In the genomic region with DNA sequence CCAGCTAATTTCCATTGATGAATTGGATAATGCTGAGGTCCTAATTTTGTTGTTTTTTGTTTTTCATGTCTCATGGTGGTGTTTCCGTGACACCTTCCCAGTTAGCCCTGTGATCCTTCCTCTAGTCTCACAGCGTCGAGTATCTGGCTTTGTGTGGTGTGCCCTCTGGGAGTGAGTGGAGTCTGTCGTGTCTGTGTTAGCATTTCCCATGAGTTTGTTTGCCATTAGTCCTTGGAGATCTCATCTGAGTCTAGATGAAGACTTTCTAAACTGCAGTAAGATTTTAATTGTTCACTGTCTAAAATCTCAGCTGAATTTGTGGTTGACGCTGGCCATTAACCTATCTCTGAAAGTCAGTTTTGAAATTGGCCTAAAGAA, we compare ENCODE assay signal across 24 cellular contexts.
DNase-seq lines count a peak whose midpoint lies in the region; ATAC-seq, FAIRE-seq and TF ChIP-seq lines count a peak whose summit lies in the region.
"Had no signal": no experiment of that assay in that cellular context is flagged by ENCODE, and none has a peak within 500 bp of the region (broad histone marks: within the 10 kb centered on the region; RNA-seq: fewer than 3 reads in every experiment).

No MANE protein-coding gene starts in this region.

- H4K20me1 ChIP-seq in astrocyte (ENCODE audit: insufficient read depth, low read length) = no peaks in the 10 kb centered on the region
- H4K20me1 ChIP-seq in neural progenitor cell (ENCODE audit: low read depth) = no peaks in the 10 kb centered on the region
- H4K20me1 ChIP-seq: BLaER1 treated with 17β-estradiol and CSF1 and Interleukin-3, amounts not matched to agents 10 nM and 100 nM had no signal

- H3K4me1 ChIP-seq in astrocyte (ENCODE audit: insufficient read depth, low read length) (peaks cover 39% of the 10 kb centered on the region), neural progenitor cell (peaks cover 18% of the 10 kb centered on the region), thoracic aorta (ENCODE audit: control insufficient read depth in 1 of 2, low read depth in 2 of 2) (peaks cover 11 to 42% of the 10 kb centered on the region in 2 donors)

- TF ChIP-seq CTCF in astrocyte (IDR thresholded peaks at IDR 0.05; ENCODE audit: insufficient read depth, low read depth, low read length) (no peak), neural progenitor cell (IDR thresholded peaks at IDR 0.05) (no peak), thoracic aorta (IDR thresholded peaks at IDR 0.05) (no peak)

- FAIRE-seq in astrocyte (lab: Jason Lieb, UNC) = no peak
- FAIRE-seq: GM12891 had no signal

- POLR2A ChIA-PET in naive thymus-derived CD8-positive, alpha-beta T cell (lab: Charles Lee) = no interaction called here

- no peaks in the 10 kb centered on the region for H3F3A ChIP-seq in neural progenitor cell (ENCODE audit: low read depth)

- H3K27me3 ChIP-seq in astrocyte (ENCODE audit: insufficient read depth, low read length) (no peaks in the 10 kb centered on the region), neural progenitor cell (no peaks in the 10 kb centered on the region), thoracic aorta (replicated peaks; ENCODE audit: insufficient read depth) (no peaks in the 10 kb centered on the region)
- H3K27me3 ChIP-seq: BLaER1 treated with 17β-estradiol and CSF1 and Interleukin-3, amounts not matched to agents 10 nM and 100 nM; transverse colon had no signal

- H3K4me2 ChIP-seq in astrocyte (ENCODE audit: low read length) = peak overlapping the region; percentile 60
- no peak overlapping the region for H3K4me2 ChIP-seq in neural progenitor cell
- H3K4me2 ChIP-seq: BLaER1 treated with 17β-estradiol and CSF1 and Interleukin-3, amounts not matched to agents 10 nM and 100 nM had no signal

- H3K79me2 ChIP-seq in astrocyte (ENCODE audit: insufficient read depth, low read length) (no peaks in the 10 kb centered on the region), neural progenitor cell (ENCODE audit: low read depth) (no peaks in the 10 kb centered on the region)

- DNase-seq in activated naive CD8-positive, alpha-beta T cell treated with anti-CD3 and anti-CD28 coated beads for 36 hours = no peak
- DNase-seq in activated naive CD8-positive, alpha-beta T cell treated with anti-CD3 and anti-CD28 coated beads, Interleukin-2, amount 50 U/mL, for 24 hours = no peak
- DNase-seq in astrocyte (ENCODE audit: low read depth) (no peak), neural progenitor cell (ENCODE audit: low spot score) (no peak), thoracic aorta (ENCODE audit: low spot score) (no peak)
- no peak for DNase-seq in naive thymus-derived CD8-positive, alpha-beta T cell
- DNase-seq in stimulated activated CD4-positive, alpha-beta T cell treated with anti-CD3 and anti-CD28 coated beads, Interleukin-4, amount 100 ng/mL, for 4 hours = no peak
- DNase-seq: activated CD4-positive, CD25-positive, alpha-beta regulatory T cell treated with anti-CD3 and anti-CD28 coated beads, Interleukin-2, amount 50 U/mL, for 72 hours; activated CD8-positive, alpha-beta memory T cell treated with anti-CD3 and anti-CD28 coated beads, Interleukin-2, amount 50 U/mL, for 4 hours; activated naive CD4-positive, alpha-beta T cell; dermis blood vessel endothelial cell; erythroblast; GF-D8; immature natural killer cell; NCI-H1930; NCI-H510A treated with DMSO at 0.1 percent for 48 hours; retina; SHP77 treated with DMSO at 0.1 percent for 48 hours; transverse colon had no signal

- peak overlapping the region; percentile 74 for H3K27ac ChIP-seq in astrocyte (ENCODE audit: low read depth, low read length)
- H3K27ac ChIP-seq in neural progenitor cell = no peak overlapping the region
- H3K27ac ChIP-seq in thoracic aorta = peak overlapping the region; percentile 5 to 31
- H3K27ac ChIP-seq: BLaER1 treated with 17β-estradiol and CSF1 and Interleukin-3, amounts not matched to agents 10 nM and 100 nM had no signal

- H3K4me1 Mint-ChIP-seq in activated naive CD8-positive, alpha-beta T cell treated with anti-CD3 and anti-CD28 coated beads for 36 hours = peaks cover 21% of the 10 kb centered on the region
- H3K4me1 Mint-ChIP-seq in activated naive CD8-positive, alpha-beta T cell treated with anti-CD3 and anti-CD28 coated beads, Interleukin-2, amount 50 U/mL, for 24 hours = peaks cover 16% of the 10 kb centered on the region
- peaks cover 48% of the 10 kb centered on the region for H3K4me1 Mint-ChIP-seq in astrocyte (ENCODE audit: low read depth, unreplicated experiment)
- H3K4me1 Mint-ChIP-seq in neural progenitor cell = peaks cover 36% of the 10 kb centered on the region
- peaks cover 0 to 15% (median 9%) of the 10 kb centered on the region in 4 donors for H3K4me1 Mint-ChIP-seq in naive thymus-derived CD8-positive, alpha-beta T cell

- H3K4me3 Mint-ChIP-seq in activated naive CD8-positive, alpha-beta T cell treated with anti-CD3 and anti-CD28 coated beads for 36 hours = no peak overlapping the region
- H3K4me3 Mint-ChIP-seq in activated naive CD8-positive, alpha-beta T cell treated with anti-CD3 and anti-CD28 coated beads, Interleukin-2, amount 50 U/mL, for 24 hours = no peak overlapping the region
- H3K4me3 Mint-ChIP-seq in astrocyte (ENCODE audit: unreplicated experiment) (no peak overlapping the region), neural progenitor cell (no peak overlapping the region)
- H3K4me3 Mint-ChIP-seq in naive thymus-derived CD8-positive, alpha-beta T cell = no peak overlapping the region
- H3K4me3 Mint-ChIP-seq: immature natural killer cell, neural crest cell had no signal

- H3K9me3 ChIP-seq in astrocyte (ENCODE audit: insufficient read depth, low read depth, low read length) (no peaks in the 10 kb centered on the region), neural progenitor cell (ENCODE audit: low read depth) (no peaks in the 10 kb centered on the region), thoracic aorta (no peaks in the 10 kb centered on the region)
- H3K9me3 ChIP-seq: BLaER1 treated with 17β-estradiol and CSF1 and Interleukin-3, amounts not matched to agents 10 nM and 100 nM; transverse colon had no signal

- no peak overlapping the region for H2AFZ ChIP-seq in astrocyte (ENCODE audit: low read depth, low read length)
- no peak overlapping the region for H2AFZ ChIP-seq in neural progenitor cell (replicated peaks)

- no peaks in the 10 kb centered on the region for H3K9me3 Mint-ChIP-seq in activated naive CD8-positive, alpha-beta T cell treated with anti-CD3 and anti-CD28 coated beads for 36 hours
- no peaks in the 10 kb centered on the region for H3K9me3 Mint-ChIP-seq in activated naive CD8-positive, alpha-beta T cell treated with anti-CD3 and anti-CD28 coated beads, Interleukin-2, amount 50 U/mL, for 24 hours
- no peaks in the 10 kb centered on the region for H3K9me3 Mint-ChIP-seq in astrocyte (ENCODE audit: unreplicated experiment)
- no peaks in the 10 kb centered on the region for H3K9me3 Mint-ChIP-seq in neural progenitor cell
- H3K9me3 Mint-ChIP-seq in naive thymus-derived CD8-positive, alpha-beta T cell = no peaks in the 10 kb centered on the region
- H3K9me3 Mint-ChIP-seq: immature natural killer cell, neural crest cell had no signal

- no peaks in the 10 kb centered on the region for H3K27me3 Mint-ChIP-seq in activated naive CD8-positive, alpha-beta T cell treated with anti-CD3 and anti-CD28 coated beads for 36 hours
- H3K27me3 Mint-ChIP-seq in activated naive CD8-positive, alpha-beta T cell treated with anti-CD3 and anti-CD28 coated beads, Interleukin-2, amount 50 U/mL, for 24 hours = no peaks in the 10 kb centered on the region
- H3K27me3 Mint-ChIP-seq in astrocyte (ENCODE audit: low read depth, unreplicated experiment) = no peaks in the 10 kb centered on the region
- peaks cover 4% of the 10 kb centered on the region for H3K27me3 Mint-ChIP-seq in neural progenitor cell (ENCODE audit: insufficient read depth, low read depth)
- H3K27me3 Mint-ChIP-seq in naive thymus-derived CD8-positive, alpha-beta T cell = no peaks in the 10 kb centered on the region

- H3K36me3 Mint-ChIP-seq in activated naive CD8-positive, alpha-beta T cell treated with anti-CD3 and anti-CD28 coated beads for 36 hours = peaks cover 15% of the 10 kb centered on the region
- H3K36me3 Mint-ChIP-seq in activated naive CD8-positive, alpha-beta T cell treated with anti-CD3 and anti-CD28 coated beads, Interleukin-2, amount 50 U/mL, for 24 hours (ENCODE audit: low read depth) = peaks cover 35% of the 10 kb centered on the region
- H3K36me3 Mint-ChIP-seq in astrocyte (ENCODE audit: low read depth, unreplicated experiment) (peaks cover 1% of the 10 kb centered on the region), neural progenitor cell (no peaks in the 10 kb centered on the region)
- peaks cover 0 to 63% (median 19%) of the 10 kb centered on the region in 3 donors for H3K36me3 Mint-ChIP-seq in naive thymus-derived CD8-positive, alpha-beta T cell

- H3K4me3 ChIP-seq in astrocyte (ENCODE audit: insufficient read depth, low read depth, low read length) (no peak overlapping the region), neural progenitor cell (no peak overlapping the region), thoracic aorta (no peak overlapping the region)
- H3K4me3 ChIP-seq: BLaER1 treated with 17β-estradiol and CSF1 and Interleukin-3, amounts not matched to agents 10 nM and 100 nM; lung; transverse colon had no signal

- H3K9ac ChIP-seq in astrocyte (ENCODE audit: low read length) (peak overlapping the region; percentile 56), neural progenitor cell (no peak overlapping the region)
- H3K9ac ChIP-seq: BLaER1 treated with 17β-estradiol and CSF1 and Interleukin-3, amounts not matched to agents 10 nM and 100 nM had no signal

- ATAC-seq in activated naive CD8-positive, alpha-beta T cell treated with anti-CD3 and anti-CD28 coated beads, Interleukin-2, amount 50 U/mL, for 24 hours = no peak
- ATAC-seq in thoracic aorta (ENCODE audit: insufficient number of reproducible peaks, low FRiP score, low read depth) (no peak), HG02852 (IDR thresholded peaks at IDR 0.05; ENCODE audit: unreplicated experiment) (no peak)
- ATAC-seq in naive thymus-derived CD8-positive, alpha-beta T cell = no peak

- H3K36me3 ChIP-seq in astrocyte (ENCODE audit: insufficient read depth, low read length) (no peaks in the 10 kb centered on the region), neural progenitor cell (no peaks in the 10 kb centered on the region), thoracic aorta (peaks cover 12% of the 10 kb centered on the region)

- H3K27ac Mint-ChIP-seq in activated naive CD8-positive, alpha-beta T cell treated with anti-CD3 and anti-CD28 coated beads for 36 hours = peak overlapping the region; percentile 5
- no peak overlapping the region for H3K27ac Mint-ChIP-seq in activated naive CD8-positive, alpha-beta T cell treated with anti-CD3 and anti-CD28 coated beads, Interleukin-2, amount 50 U/mL, for 24 hours
- H3K27ac Mint-ChIP-seq in astrocyte (ENCODE audit: unreplicated experiment) (peak overlapping the region; percentile 16), neural progenitor cell (peak overlapping the region; percentile 21)
- no peak overlapping the region for H3K27ac Mint-ChIP-seq in naive thymus-derived CD8-positive, alpha-beta T cell
- H3K27ac Mint-ChIP-seq: immature natural killer cell had no signal

Comparison
In these comparisons a context has a peak if more than half of its experiments do, and no peak if none do; other contexts are left out.
1. H3K27ac Mint-ChIP-seq: peak in activated naive CD8-positive, alpha-beta T cell treated with anti-CD3 and anti-CD28 coated beads for 36 hours (single experiment), astrocyte (single experiment) and neural progenitor cell (single experiment); none in activated naive CD8-positive, alpha-beta T cell treated with anti-CD3 and anti-CD28 coated beads, Interleukin-2, amount 50 U/mL, for 24 hours (single experiment) and naive thymus-derived CD8-positive, alpha-beta T cell (0 of 10).